In the genomic region with DNA sequence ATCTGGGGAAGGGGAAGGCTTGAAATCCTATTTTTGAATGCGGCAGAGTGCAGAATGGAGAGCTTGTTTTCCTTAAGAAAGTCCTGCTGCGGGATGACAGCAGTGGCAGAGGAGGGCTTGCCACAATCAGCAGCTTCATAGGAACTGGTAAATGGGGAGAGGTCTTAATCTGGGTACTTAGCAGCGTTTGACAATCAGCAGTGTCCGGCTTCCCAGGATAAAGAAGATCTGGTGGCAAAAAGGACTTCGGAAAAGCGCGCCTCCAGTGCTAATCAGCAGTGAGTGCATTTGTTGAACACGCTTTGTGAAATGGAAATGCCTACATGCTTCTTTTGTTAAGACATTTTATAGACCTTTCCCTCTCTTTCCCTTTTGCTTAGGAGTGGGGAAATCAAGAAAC, we compare ENCODE assay signal across 13 cellular contexts.
"Had no signal": no experiment of that assay in that cellular context is flagged by ENCODE, and none has a peak within 500 bp of the region (broad histone marks: within the 10 kb centered on the region; RNA-seq: fewer than 3 reads in every experiment).

No MANE protein-coding gene starts in this region.

- H3K27me3 ChIP-seq: ascending aorta, foreskin keratinocyte, right lobe of liver had no signal

- DNase-seq: activated CD4-positive, alpha-beta T cell treated with anti-CD3 and anti-CD28 coated beads, Interleukin-2, amount 10 ng/mL, durations not matched to agents 7 days and 5 days; activated CD8-positive, alpha-beta memory T cell treated with anti-CD3 and anti-CD28 coated beads, Interleukin-2, amount 50 U/mL, for 48 hours; activated effector memory CD4-positive, alpha-beta T cell treated with anti-CD3 and anti-CD28 coated beads, Interleukin-2, amount 50 U/mL, for 16 hours; activated naive CD4-positive, alpha-beta T cell treated with anti-CD3 and anti-CD28 coated beads, Interleukin-2, amount 50 U/mL, for 16 hours; activated T-cell treated with anti-CD3 and anti-CD28 coated beads, Interleukin-2, amount 50 U/mL, for 48 hours; foreskin keratinocyte; islet precursor cell; lower lobe of right lung; right lobe of liver; stimulated activated CD4-positive, alpha-beta T cell treated with anti-CD3 and anti-CD28 coated beads, Interleukin-4, amount 100 ng/mL, for 24 hours had no signal

- ATAC-seq: activated CD4-positive, CD25-positive, alpha-beta regulatory T cell treated with anti-CD3 and anti-CD28 coated beads, Interleukin-2, amount 50 U/mL, for 24 hours; foreskin keratinocyte; lower lobe of right lung; right lobe of liver; stimulated activated effector memory CD8-positive, alpha-beta T cell treated with anti-CD3 and anti-CD28 coated beads, Interleukin-12 subunit alpha, Interleukin-12 subunit beta, amount 100 ng/mL, for 72 hours had no signal

- H3K9me3 ChIP-seq: ascending aorta, lower lobe of right lung, right lobe of liver had no signal

- H3K4me3 ChIP-seq: ascending aorta, lower lobe of right lung, right lobe of liver had no signal

- H3K4me1 ChIP-seq: ascending aorta, foreskin keratinocyte, lower lobe of right lung, right lobe of liver had no signal

- H3K27ac ChIP-seq: ascending aorta, foreskin keratinocyte, lower lobe of right lung, right lobe of liver had no signal

- H3K36me3 ChIP-seq: ascending aorta, lower lobe of right lung, right lobe of liver had no signal
